In the genomic region with DNA sequence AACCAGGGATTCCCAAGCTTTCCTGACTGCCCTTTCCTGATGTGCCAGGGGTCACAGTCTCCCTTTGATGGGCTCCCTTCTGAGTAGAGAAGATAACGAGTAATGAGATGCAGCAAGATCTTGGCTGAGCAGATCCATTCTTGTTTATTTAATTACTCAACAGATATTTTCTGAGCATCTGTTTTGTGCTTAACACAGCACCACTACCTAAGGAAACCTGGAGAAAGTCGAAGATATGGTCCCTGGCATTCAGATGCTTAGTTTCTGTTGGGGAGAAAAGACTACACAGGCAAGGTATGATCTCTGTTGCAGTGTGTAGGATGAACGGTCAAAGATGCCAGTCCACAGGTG, we compare ENCODE assay signal across 9 cellular contexts. TPM values are rescaled to one million over a fixed set of nuclear protein-coding genes. Genes with fewer than 3 reads are reported as not detected.
DNase-seq lines count a peak whose midpoint lies in the region; ATAC-seq and TF ChIP-seq lines count a peak whose summit lies in the region.
"Had no signal": no experiment of that assay in that cellular context is flagged by ENCODE, and none has a peak within 500 bp of the region (broad histone marks: within the 10 kb centered on the region; RNA-seq: fewer than 3 reads in every experiment).

No MANE protein-coding gene starts in this region.

- H3K27me3 Mint-ChIP-seq in mesothelial cell of epicardium (ENCODE audit: low read depth) = no peaks in the 10 kb centered on the region

- intact Hi-C loops in left ventricle myocardium inferior (cut with micrococcal nuclease) (no loop called here), left ventricle myocardium superior (cut with micrococcal nuclease) (no loop called here), vagina (cut with DNase I) (loop anchor here (5.0 kb wide), 1 partner anchor 1919 kb away; no protein-coding TSS in a partner anchor)

- H3K9me3 ChIP-seq in left ventricle myocardium inferior (replicated peaks) (no peaks in the 10 kb centered on the region), ectodermal cell (ENCODE audit: control insufficient read depth, low read length) (no peaks in the 10 kb centered on the region), vagina (no peaks in the 10 kb centered on the region)

- H3K9me3 Mint-ChIP-seq in mesothelial cell of epicardium = no peaks in the 10 kb centered on the region

- peaks cover 52% of the 10 kb centered on the region for H3K4me1 Mint-ChIP-seq in mesothelial cell of epicardium

- no peak for TF ChIP-seq POLR2A in vagina (IDR thresholded peaks at IDR 0.05)

- H3K4me3 ChIP-seq in left ventricle myocardium inferior (no peak overlapping the region), ectodermal cell (ENCODE audit: insufficient read depth, low read depth, low read length) (peak overlapping the region; percentile 98), vagina (peak overlapping the region in 1 of 2 donors; percentile 64)

- peak overlapping the region; percentile 100 for H3K27ac Mint-ChIP-seq in mesothelial cell of epicardium

- H3K27ac ChIP-seq in left ventricle myocardium inferior (replicated peaks) = peak overlapping the region; percentile 90
- peak overlapping the region; percentile 94 for H3K27ac ChIP-seq in ectodermal cell (ENCODE audit: insufficient read depth, low read depth, low read length, poor library complexity, severe bottlenecking)
- H3K27ac ChIP-seq in vagina = peak overlapping the region; percentile 89

- ATAC-seq in left ventricle myocardium superior (no peak), HG02588 (IDR thresholded peaks at IDR 0.05; ENCODE audit: unreplicated experiment) (no peak)

- peak overlapping the region; percentile 76 for H3K4me3 Mint-ChIP-seq in mesothelial cell of epicardium

- TF ChIP-seq CTCF in left ventricle myocardium inferior (IDR thresholded peaks at IDR 0.05; ENCODE audit: borderline replicate concordance) (no peak), mesothelial cell of epicardium (IDR thresholded peaks at IDR 0.05; ENCODE audit: unreplicated experiment) (no peak), vagina (IDR thresholded peaks at IDR 0.05) (no peak)

- no peaks in the 10 kb centered on the region for H3K27me3 ChIP-seq in left ventricle myocardium inferior (ENCODE audit: low read depth)
- H3K27me3 ChIP-seq in ectodermal cell (ENCODE audit: control insufficient read depth, insufficient read depth, low read length, poor library complexity, severe bottlenecking) = no peaks in the 10 kb centered on the region
- no peaks in the 10 kb centered on the region for H3K27me3 ChIP-seq in vagina

- H3K36me3 ChIP-seq in left ventricle myocardium inferior (no peaks in the 10 kb centered on the region), ectodermal cell (ENCODE audit: control insufficient read depth, insufficient read depth, low read length) (peaks cover 36% of the 10 kb centered on the region), vagina (peaks cover 0 to 20% of the 10 kb centered on the region in 2 donors)

- H3K4me1 ChIP-seq in left ventricle myocardium inferior (peaks cover 83% of the 10 kb centered on the region), ectodermal cell (ENCODE audit: control insufficient read depth, insufficient read depth, low read length) (peaks cover 43% of the 10 kb centered on the region), vagina (peaks cover 52% of the 10 kb centered on the region)

- DNase-seq in left ventricle myocardium inferior = no peak
- no peak for DNase-seq in left ventricle myocardium superior
- no peak for DNase-seq in mesothelial cell of epicardium (ENCODE audit: low spot score in 2 of 2, unreplicated experiment in 2 of 2)
- DNase-seq in vagina (ENCODE audit: extremely low spot score in 2 of 2) = no peak
- no peak for DNase-seq in NCI-H2081 (lab: John Stamatoyannopoulos, UW)
- DNase-seq in MV-4-11 (lab: John Stamatoyannopoulos, UW) = no peak
- DNase-seq: stimulated activated CD4-positive, alpha-beta T cell treated with anti-CD3 and anti-CD28 coated beads, Interleukin-4, amount 100 ng/mL, for 24 hours had no signal

- WGBS in ectodermal cell, 2 experiments = 72 to 85% methylated on average over 2 to 3 of the region's 3 CpGs

- peaks cover 17% of the 10 kb centered on the region for H3K36me3 Mint-ChIP-seq in mesothelial cell of epicardium

RNA-seq across cellular contexts. Expression of a gene that starts 3.9 kb away (rescaled TPM):
- total RNA-seq in left ventricle myocardium inferior = 7.2 TPM
- total RNA-seq in left ventricle myocardium superior = 12.4 TPM
- 121 TPM for polyA plus RNA-seq in ectodermal cell (2013, experiment 1 of 4)
- polyA plus RNA-seq in ectodermal cell (2013, experiment 2 of 4) = 139 TPM
- polyA plus RNA-seq in ectodermal cell (2013, experiment 3 of 4) = 91.1 TPM
- 103 TPM for polyA plus RNA-seq in ectodermal cell (2013, experiment 4 of 4)
- total RNA-seq in mesothelial cell of epicardium = 108 to 110 TPM (median 109 TPM) in 3 replicates
- 21.9 TPM for total RNA-seq in vagina

RNA-seq across cellular contexts. Expression of a gene that starts 21.6 kb away (rescaled TPM):
- total RNA-seq in left ventricle myocardium inferior (17.9 TPM), left ventricle myocardium superior (19.4 TPM), mesothelial cell of epicardium (32.7 to 33.2 TPM (median 33.0 TPM) in 3 replicates), vagina (65.6 TPM)
- 85.3 TPM for polyA plus RNA-seq in ectodermal cell (2013, experiment 1 of 4)
- 76.6 TPM for polyA plus RNA-seq in ectodermal cell (2013, experiment 2 of 4)
- polyA plus RNA-seq in ectodermal cell (2013, experiment 3 of 4) = 87.7 TPM
- 95.6 TPM for polyA plus RNA-seq in ectodermal cell (2013, experiment 4 of 4)

RNA-seq across cellular contexts. Expression of a gene that starts 31.5 kb away (rescaled TPM):
- total RNA-seq in left ventricle myocardium inferior = 4.9 TPM
- 6.2 TPM for total RNA-seq in left ventricle myocardium superior
- polyA plus RNA-seq in ectodermal cell (2013, experiment 1 of 4) = 12.5 TPM
- polyA plus RNA-seq in ectodermal cell (2013, experiment 2 of 4) = 10.1 TPM
- polyA plus RNA-seq in ectodermal cell (2013, experiment 3 of 4) = 9.4 TPM
- polyA plus RNA-seq in ectodermal cell (2013, experiment 4 of 4) = 11.8 TPM
- total RNA-seq in mesothelial cell of epicardium = 14.0 to 15.1 TPM (median 14.9 TPM) in 3 replicates
- total RNA-seq in vagina = 16.0 TPM

RNA-seq across cellular contexts. Expression of a gene that starts 49.3 kb away (rescaled TPM):
- 59.0 TPM for total RNA-seq in left ventricle myocardium inferior
- 56.6 TPM for total RNA-seq in left ventricle myocardium superior
- polyA plus RNA-seq in ectodermal cell (2013, experiment 1 of 4) = 155 TPM
- polyA plus RNA-seq in ectodermal cell (2013, experiment 2 of 4) = 152 TPM
- 117 TPM for polyA plus RNA-seq in ectodermal cell (2013, experiment 3 of 4)
- polyA plus RNA-seq in ectodermal cell (2013, experiment 4 of 4) = 120 TPM
- total RNA-seq in mesothelial cell of epicardium = 86.2 to 89.8 TPM (median 86.2 TPM) in 3 replicates
- 65.6 TPM for total RNA-seq in vagina

RNA-seq across cellular contexts. Expression of a gene that starts 56.2 kb away (rescaled TPM):
- 118 TPM for total RNA-seq in left ventricle myocardium inferior
- 111 TPM for total RNA-seq in left ventricle myocardium superior
- polyA plus RNA-seq in ectodermal cell (2013, experiment 1 of 4) = 221 TPM
- polyA plus RNA-seq in ectodermal cell (2013, experiment 2 of 4) = 233 TPM
- 176 TPM for polyA plus RNA-seq in ectodermal cell (2013, experiment 3 of 4)
- polyA plus RNA-seq in ectodermal cell (2013, experiment 4 of 4) = 173 TPM
- 121 to 124 TPM (median 123 TPM) in 3 replicates for total RNA-seq in mesothelial cell of epicardium
- 92.8 TPM for total RNA-seq in vagina
